Comparison of ENCODE assay signal across 8 cellular contexts in the genomic region with DNA sequence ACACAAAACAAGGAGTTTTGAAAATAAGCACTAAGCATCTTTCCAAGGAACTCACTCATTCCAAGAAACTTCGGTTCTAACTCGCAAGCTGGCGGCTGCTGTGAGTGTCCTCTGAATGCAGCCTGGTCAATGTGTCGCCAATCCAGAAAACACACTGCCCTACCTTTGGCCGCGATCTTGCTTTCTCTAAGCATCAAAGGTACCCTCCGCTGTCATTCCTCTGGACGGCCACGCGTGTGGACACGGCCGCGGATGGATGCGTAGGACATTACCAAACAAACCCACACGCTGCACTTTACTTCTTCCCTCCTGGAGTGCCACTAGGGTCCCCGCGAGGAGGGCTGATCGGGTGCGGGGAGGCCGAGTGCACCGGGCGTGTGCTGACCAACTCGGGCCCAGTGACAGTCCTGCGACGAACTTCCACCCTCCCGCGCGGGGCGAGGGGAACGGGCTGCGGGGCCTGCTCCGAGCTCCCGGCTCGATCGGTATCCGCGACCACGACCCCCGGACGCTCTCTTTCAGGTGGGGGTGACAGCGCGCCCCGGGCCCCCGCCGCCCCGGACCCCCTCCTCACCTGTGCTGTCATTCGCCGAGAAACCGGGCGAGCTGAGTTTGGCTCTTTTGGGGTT. TPM values are rescaled to one million over a fixed set of nuclear protein-coding genes. Genes with fewer than 3 reads are reported as not detected.
A peak's percentile ranks its signal among the peaks of the same experiment; 100 is the strongest.
DNase-seq lines count a peak whose midpoint lies in the region; ATAC-seq and FAIRE-seq lines count a peak whose summit lies in the region.

No MANE protein-coding gene starts in this region.

- no peak overlapping the region for H3K18ac ChIP-seq in trophoblast cell (ENCODE audit: low read length)

- H3K27ac ChIP-seq in trophoblast cell (ENCODE audit: low read depth, low read length) = no peak overlapping the region

- H3K79me1 ChIP-seq in trophoblast cell (ENCODE audit: low read length) = peaks cover 13% of the 10 kb centered on the region

- H3K14ac ChIP-seq in trophoblast cell (ENCODE audit: low read length) = peak overlapping the region; percentile 50

- no peak overlapping the region for H4K8ac ChIP-seq in trophoblast cell (ENCODE audit: low read depth, low read length)

- peak; percentile 46 for FAIRE-seq in GM18507 (lab: Jason Lieb, UNC)

- peak overlapping the region; percentile 40 for H2BK120ac ChIP-seq in trophoblast cell (ENCODE audit: insufficient read depth, low read length, poor library complexity)

- peak overlapping the region; percentile 91 for H3K27ac Mint-ChIP-seq in activated T-cell treated with anti-CD3 and anti-CD28 coated beads, Interleukin-2, amount 50 U/mL, for 24 hours

- peaks cover 8 to 11% of the 10 kb centered on the region in 2 experiments for H3K4me1 ChIP-seq in trophoblast cell (ENCODE audit: control insufficient read depth in 1 of 2, insufficient read depth in 2 of 2, low read length in 2 of 2)

- H3K4me3 Mint-ChIP-seq in activated T-cell treated with anti-CD3 and anti-CD28 coated beads, Interleukin-2, amount 50 U/mL, for 24 hours = peak overlapping the region; percentile 87

- intact Hi-C loops in head of caudate nucleus (cut with DNase I) = loop anchor here (5.0 to 10.0 kb wide), 2 partner anchors 115 to 187 kb away; no protein-coding TSS in a partner anchor

- H4K91ac ChIP-seq in trophoblast cell (ENCODE audit: low read depth, low read length) = no peak overlapping the region

- peaks cover 22% of the 10 kb centered on the region for H3K36me3 Mint-ChIP-seq in activated T-cell treated with anti-CD3 and anti-CD28 coated beads, Interleukin-2, amount 50 U/mL, for 24 hours (ENCODE audit: low read depth)

- no peak overlapping the region for H2BK5ac ChIP-seq in trophoblast cell (ENCODE audit: low read depth, low read length, poor library complexity)

- H3K9ac ChIP-seq in trophoblast cell (ENCODE audit: low read length) = peak overlapping the region; percentile 92

- peak overlapping the region; percentile 65 for H3K4me2 ChIP-seq in trophoblast cell (ENCODE audit: low read length)

- H2AFZ ChIP-seq in trophoblast cell (ENCODE audit: insufficient read depth, low read length, poor library complexity) = no peak overlapping the region

- H3K36me3 ChIP-seq in trophoblast cell (ENCODE audit: control insufficient read depth in 1 of 2, insufficient read depth in 2 of 2, low read length in 2 of 2) = peaks cover 0 to 3% of the 10 kb centered on the region in 2 experiments

- H3K4ac ChIP-seq in trophoblast cell (ENCODE audit: low read depth, low read length) = peak overlapping the region; percentile 98

- H4K12ac ChIP-seq in trophoblast cell (ENCODE audit: low read depth, low read length) = no peak overlapping the region

- peak; percentile 9 for ATAC-seq in HG03571 (IDR thresholded peaks at IDR 0.05; ENCODE audit: unreplicated experiment)
- ATAC-seq in GM19463 (IDR thresholded peaks at IDR 0.05; ENCODE audit: unreplicated experiment) = no peak

- peaks cover 5% of the 10 kb centered on the region for H3K27me3 Mint-ChIP-seq in activated T-cell treated with anti-CD3 and anti-CD28 coated beads, Interleukin-2, amount 50 U/mL, for 24 hours

- no peak overlapping the region for H2BK12ac ChIP-seq in trophoblast cell (ENCODE audit: low read length)

- H2AK5ac ChIP-seq in trophoblast cell (ENCODE audit: low read length) = no peak overlapping the region

- no peak for DNase-seq in GM18507 (ENCODE audit: extremely low spot score, insufficient read length, low read depth)
- DNase-seq in activated T-cell treated with anti-CD3 and anti-CD28 coated beads, Interleukin-2, amount 50 U/mL, for 24 hours = peak; percentile 47
- peak in 22 of 42 donors; percentile 11 to 64 (median 28) for DNase-seq in head of caudate nucleus
- DNase-seq in trophoblast cell = peak; percentile 27 to 51
- DNase-seq in GM19240 (ENCODE audit: insufficient read length, low spot score) = no peak
- DNase-seq in DMS114 treated with DMSO at 0.1 percent for 48 hours (lab: John Stamatoyannopoulos, UW; ENCODE audit: unreplicated experiment) = no peak

- peak overlapping the region; percentile 91 for H3K4me3 ChIP-seq in trophoblast cell (ENCODE audit: low read depth, low read length)

- H3K79me2 ChIP-seq in trophoblast cell (ENCODE audit: control insufficient read depth, insufficient read depth, low read length, poor library complexity) = peaks cover 32% of the 10 kb centered on the region

- H3K27me3 ChIP-seq in trophoblast cell (ENCODE audit: insufficient read depth, low read length) = no peaks in the 10 kb centered on the region

- no peak overlapping the region for H3K23ac ChIP-seq in trophoblast cell (ENCODE audit: low read length)

- H3K9me3 ChIP-seq in trophoblast cell (ENCODE audit: insufficient read depth, low read depth, low read length) = no peaks in the 10 kb centered on the region

- WGBS in trophoblast cell (ENCODE audit: extremely low coverage, insufficient coverage, insufficient read length) = no CpG with 5 or more reads among the region's 50 CpGs

- no peaks in the 10 kb centered on the region for H3K9me3 Mint-ChIP-seq in activated T-cell treated with anti-CD3 and anti-CD28 coated beads, Interleukin-2, amount 50 U/mL, for 24 hours

- peaks cover 51% of the 10 kb centered on the region for H3K4me1 Mint-ChIP-seq in activated T-cell treated with anti-CD3 and anti-CD28 coated beads, Interleukin-2, amount 50 U/mL, for 24 hours (ENCODE audit: low read depth)

RNA-seq across cellular contexts. Expression of gene CREBBP, which starts 1.1 kb away (rescaled TPM):
- polyA plus RNA-seq in trophoblast cell (2013) = 31.9 and 34.3 TPM in 2 replicates

Comparison
In these comparisons a context has a peak if more than half of its experiments do, and no peak if none do; other contexts are left out.
1. DNase-seq: peak in activated T-cell treated with anti-CD3 and anti-CD28 coated beads, Interleukin-2, amount 50 U/mL, for 24 hours (single experiment), head of caudate nucleus (22 of 42) and trophoblast cell (2 of 2); none in GM18507 (single experiment), GM19240 (single experiment) and DMS114 treated with DMSO at 0.1 percent for 48 hours (single experiment).